Comparison of ENCODE assay signal across 4 cellular contexts in genomic region chr1:175881571-175881970, GRCh38.
TF ChIP-seq lines count a peak whose summit lies in the region.

No MANE protein-coding gene starts in this region.

TF ChIP-seq in SK-N-SH, 30 proteins besides CTCF, POLR2A, EP300 and RAD21 (continues in another document):
- no peak for TF ChIP-seq FOSL2 (IDR thresholded peaks at IDR 0.05; ENCODE audit: borderline replicate concordance, low read depth)
- TF ChIP-seq ELF1 (IDR thresholded peaks at IDR 0.05), result no peak
- no peak for TF ChIP-seq MAX (IDR thresholded peaks at IDR 0.05; ENCODE audit: low read depth)
- no peak for TF ChIP-seq USF2 (IDR thresholded peaks at IDR 0.05; ENCODE audit: borderline replicate concordance, low read depth, low read length)
- no peak for TF ChIP-seq TCF12 (IDR thresholded peaks at IDR 0.05)
- no peak for TF ChIP-seq FOXM1 (IDR thresholded peaks at IDR 0.05; ENCODE audit: low read depth)
- no peak for TF ChIP-seq EZH2phosphoT487 (IDR thresholded peaks at IDR 0.05; ENCODE audit: borderline replicate concordance, low read depth)
- TF ChIP-seq TAF1 (IDR thresholded peaks at IDR 0.05; ENCODE audit: borderline replicate concordance, low read depth, low read length), result no peak
- peak; percentile 78 for TF ChIP-seq GATA2 (CRISPR knock-in tag; IDR thresholded peaks at IDR 0.05)
- peak; percentile 27 for TF ChIP-seq CHD2 (IDR thresholded peaks at IDR 0.05; ENCODE audit: low read length, partially characterized antibody)
- TF ChIP-seq USF1 (IDR thresholded peaks at IDR 0.05; ENCODE audit: borderline replicate concordance, low read depth), result no peak
- TF ChIP-seq NFIC (IDR thresholded peaks at IDR 0.05; ENCODE audit: borderline replicate concordance), result no peak
- TF ChIP-seq MEF2A (IDR thresholded peaks at IDR 0.05; ENCODE audit: borderline replicate concordance, low read depth), result no peak
- peak; percentile 75 for TF ChIP-seq FOXJ3 (CRISPR knock-in tag; IDR thresholded peaks at IDR 0.05)
- no peak for TF ChIP-seq JUND (IDR thresholded peaks at IDR 0.05)
- TF ChIP-seq YY1 (IDR thresholded peaks at IDR 0.05; ENCODE audit: low read depth), result no peak
- TF ChIP-seq PBX3 (IDR thresholded peaks at IDR 0.05), result no peak
- TF ChIP-seq SMC3 (IDR thresholded peaks at IDR 0.05; ENCODE audit: low read depth, low read length), result no peak

TF ChIP-seq in SK-N-SH treated with all-trans-retinoic acid at 6 μM for 48 hours, 23 proteins besides CTCF, POLR2A, EP300 and RAD21 (continues in another document):
- TF ChIP-seq BACH2 (CRISPR knock-in tag; IDR thresholded peaks at IDR 0.05; ENCODE audit: borderline replicate concordance) (no peak), TCF4 (CRISPR knock-in tag; IDR thresholded peaks at IDR 0.05; ENCODE audit: borderline replicate concordance) (no peak), ZNF565 (CRISPR knock-in tag; conservative IDR thresholded peaks at IDR 0.05; ENCODE audit: low read depth) (no peak), CSDC2 (CRISPR knock-in tag; IDR thresholded peaks at IDR 0.05) (no peak), TOX (CRISPR knock-in tag; IDR thresholded peaks at IDR 0.05; ENCODE audit: borderline replicate concordance) (no peak), POU6F1 (CRISPR knock-in tag; IDR thresholded peaks at IDR 0.05; ENCODE audit: borderline replicate concordance, low read depth) (no peak), ZC3H10 (CRISPR knock-in tag; IDR thresholded peaks at IDR 0.05) (no peak), CREB5 (CRISPR knock-in tag; IDR thresholded peaks at IDR 0.05; ENCODE audit: low read depth) (no peak), PPARA (CRISPR knock-in tag; IDR thresholded peaks at IDR 0.05; ENCODE audit: borderline replicate concordance) (no peak), PATZ1 (CRISPR knock-in tag; IDR thresholded peaks at IDR 0.05; ENCODE audit: borderline replicate concordance) (no peak), GLIS3 (CRISPR knock-in tag; IDR thresholded peaks at IDR 0.05) (no peak)

TF ChIP-seq in WTC11, 78 proteins besides CTCF, POLR2A, EP300 and RAD21:
- TF ChIP-seq SMAD4 (CRISPR knock-in tag; IDR thresholded peaks at IDR 0.05) (no peak), ZNF423 (CRISPR knock-in tag; IDR thresholded peaks at IDR 0.05) (no peak), ATF3 (CRISPR knock-in tag; conservative IDR thresholded peaks at IDR 0.05) (no peak)
TF ChIP-seq in WTC11: peak in this region for 0.

TF ChIP-seq in HEK293T, 16 proteins besides CTCF, POLR2A, EP300 and RAD21 (continued from another document):
- TF ChIP-seq BHLHE40 (IDR thresholded peaks at IDR 0.05; ENCODE audit: borderline replicate concordance), result no peak
- no peak for TF ChIP-seq NFRKB (IDR thresholded peaks at IDR 0.05)
- no peak for TF ChIP-seq SUZ12 (IDR thresholded peaks at IDR 0.05)
- no peak for TF ChIP-seq ELF4 (IDR thresholded peaks at IDR 0.05)
- TF ChIP-seq L3MBTL2 (conservative IDR thresholded peaks at IDR 0.05), result no peak
- TF ChIP-seq FOXM1 (IDR thresholded peaks at IDR 0.05; ENCODE audit: borderline replicate concordance), result no peak
- TF ChIP-seq ZNF384 (IDR thresholded peaks at IDR 0.05), result no peak
- TF ChIP-seq FOXA1 (IDR thresholded peaks at IDR 0.05), result no peak
- TF ChIP-seq SP1 (IDR thresholded peaks at IDR 0.05), result no peak
